15 cellular contexts compared by ENCODE assay signal in the genomic region with DNA sequence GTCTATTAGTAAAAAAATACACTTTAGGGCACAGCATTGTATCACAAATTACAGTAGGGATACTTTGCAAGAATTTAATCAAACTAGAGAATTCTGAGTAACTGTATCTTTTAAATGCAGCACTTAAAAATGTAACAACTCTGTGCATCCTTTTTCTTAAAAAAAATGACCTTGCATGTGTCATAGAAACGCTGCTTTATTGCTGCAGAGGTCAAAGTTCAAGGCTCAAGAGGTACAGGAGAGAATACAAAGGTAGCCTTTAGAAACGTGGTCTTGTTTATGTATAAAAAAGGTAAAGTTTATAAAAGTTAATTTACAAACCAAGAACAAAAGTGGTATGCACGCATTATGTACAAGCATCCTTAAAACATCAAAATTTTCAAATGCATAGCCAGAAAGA.
DNase-seq lines count a peak whose midpoint lies in the region; ATAC-seq and TF ChIP-seq lines count a peak whose summit lies in the region.
"Had no signal": no experiment of that assay in that cellular context is flagged by ENCODE, and none has a peak within 500 bp of the region (broad histone marks: within the 10 kb centered on the region; RNA-seq: fewer than 3 reads in every experiment).

No MANE protein-coding gene starts in this region.

- 77% methylated on average over 3 of the region's 3 CpGs for WGBS in mammary epithelial cell (ENCODE audit: low coverage, missing lambda C conversion rate)
- 51 to 56% (median 53%) methylated on average over 3 of the region's 3 CpGs for WGBS in psoas muscle, 3 donors

- H3K4me3 ChIP-seq in breast epithelium (no peak overlapping the region), PC-3 (ENCODE audit: low read length) (no peak overlapping the region), mammary epithelial cell (replicated peaks in 1 of 3; ENCODE audit: insufficient read depth in 1 of 3, low read depth in 2 of 3, low read length in 3 of 3) (no peak overlapping the region), psoas muscle (no peak overlapping the region), PC-9 (no peak overlapping the region), uterus (no peak overlapping the region)
- H3K4me3 ChIP-seq: HAP-1 had no signal

- ATAC-seq in PC-3 (no peak), psoas muscle (no peak)

- H4K20me1 ChIP-seq in PC-3 (ENCODE audit: low read length): no peaks in the 10 kb centered on the region
- no peaks in the 10 kb centered on the region for H4K20me1 ChIP-seq in mammary epithelial cell (ENCODE audit: insufficient read depth, low read length)
- H4K20me1 ChIP-seq in PC-9 (ENCODE audit: insufficient read depth): no peaks in the 10 kb centered on the region; the same call in 1 of the 2 replicates

- H3F3A ChIP-seq in PC-3 (ENCODE audit: low read length, unreplicated experiment) (peaks cover 4% of the 10 kb centered on the region), PC-9 (ENCODE audit: insufficient read depth, low read depth) (no peaks in the 10 kb centered on the region)

- H3K4me1 Mint-ChIP-seq in MCF 10A (ENCODE audit: insufficient read depth, unreplicated experiment): peaks cover 11% of the 10 kb centered on the region
- H3K4me1 Mint-ChIP-seq: B cell had no signal

- H2AFZ ChIP-seq in PC-3 (ENCODE audit: low read length) (no peak overlapping the region), mammary epithelial cell (ENCODE audit: low read depth, low read length) (no peak overlapping the region), PC-9 (no peak overlapping the region)

- H3K36me3 ChIP-seq in breast epithelium (peaks cover 12% of the 10 kb centered on the region), PC-3 (ENCODE audit: low read depth, low read length) (peaks cover 46% of the 10 kb centered on the region), mammary epithelial cell (ENCODE audit: insufficient read depth, low read length) (peaks cover 22% of the 10 kb centered on the region), psoas muscle (ENCODE audit: insufficient read depth in 1 of 2, low read depth in 1 of 2) (peaks cover 6 to 71% of the 10 kb centered on the region in 2 donors), PC-9 (ENCODE audit: low read depth) (no peaks in the 10 kb centered on the region), uterus (no peaks in the 10 kb centered on the region)

- H3K4me1 ChIP-seq in breast epithelium: no peaks in the 10 kb centered on the region
- H3K4me1 ChIP-seq in PC-3 (ENCODE audit: insufficient read depth, low read length): peaks cover 26% of the 10 kb centered on the region
- no peaks in the 10 kb centered on the region for H3K4me1 ChIP-seq in mammary epithelial cell (ENCODE audit: insufficient read depth, low read length)
- no peaks in the 10 kb centered on the region for H3K4me1 ChIP-seq in psoas muscle
- no peaks in the 10 kb centered on the region for H3K4me1 ChIP-seq in PC-9 (replicated peaks; ENCODE audit: insufficient read depth)
- H3K4me1 ChIP-seq in uterus: no peaks in the 10 kb centered on the region
- H3K4me1 ChIP-seq: HAP-1 had no signal

- H3K27ac ChIP-seq in breast epithelium (no peak overlapping the region), PC-3 (ENCODE audit: low read length) (no peak overlapping the region), mammary epithelial cell (ENCODE audit: insufficient read depth, low read depth, low read length) (no peak overlapping the region), psoas muscle (no peak overlapping the region), PC-9 (no peak overlapping the region), uterus (no peak overlapping the region)

- peaks cover 73% of the 10 kb centered on the region for H3K36me3 Mint-ChIP-seq in MCF 10A (ENCODE audit: insufficient read depth, unreplicated experiment)

- H3K9me3 ChIP-seq in breast epithelium: no peaks in the 10 kb centered on the region
- H3K9me3 ChIP-seq in PC-3 (ENCODE audit: low read length): no peaks in the 10 kb centered on the region
- no peaks in the 10 kb centered on the region for H3K9me3 ChIP-seq in mammary epithelial cell (replicated peaks; ENCODE audit: insufficient read depth, low read length)
- H3K9me3 ChIP-seq in psoas muscle: peaks cover 3% of the 10 kb centered on the region
- H3K9me3 ChIP-seq in PC-9 (ENCODE audit: insufficient read depth, low read depth): no peaks in the 10 kb centered on the region
- no peaks in the 10 kb centered on the region for H3K9me3 ChIP-seq in uterus
- H3K9me3 ChIP-seq: HAP-1 had no signal

- DNase-seq in MCF 10A (ENCODE audit: unreplicated experiment) (no peak), breast epithelium (ENCODE audit: low spot score in 2 of 2) (no peak), PC-3 (no peak), mammary epithelial cell (no peak), psoas muscle (no peak), PC-9 (no peak), uterus (no peak)
- DNase-seq: 8988T; C1 segment of cervical spinal cord; CD4-positive, alpha-beta T cell; COR-L47; HFFc6; KBM-7 had no signal

- in situ Hi-C loops in mammary epithelial cell (cut with MboI; ENCODE audit: low sequenced_read_pairs in 2 of 2): loop anchor here in 1 of 2 donors (25.0 kb wide), 1 partner anchor 337 kb away; no protein-coding TSS in a partner anchor

- H3K4me2 ChIP-seq in PC-3 (ENCODE audit: low read length) (no peak overlapping the region), mammary epithelial cell (ENCODE audit: insufficient read depth, low read depth, low read length) (no peak overlapping the region), PC-9 (no peak overlapping the region)

- H3K9ac ChIP-seq in PC-3 (ENCODE audit: low read length) (no peak overlapping the region), mammary epithelial cell (ENCODE audit: insufficient read depth, low read length) (no peak overlapping the region)

- no peak overlapping the region for H3K27ac Mint-ChIP-seq in MCF 10A (ENCODE audit: low read depth, unreplicated experiment)
- H3K27ac Mint-ChIP-seq: B cell; CD4-positive, alpha-beta T cell; HFFc6 had no signal

- no peaks in the 10 kb centered on the region for H3K9me3 Mint-ChIP-seq in MCF 10A (ENCODE audit: unreplicated experiment)
- H3K9me3 Mint-ChIP-seq: CD4-positive, alpha-beta T cell; HFFc6 had no signal

- no peak for TF ChIP-seq POLR2A in breast epithelium (IDR thresholded peaks at IDR 0.05)
- TF ChIP-seq POLR2A in uterus (IDR thresholded peaks at IDR 0.05): no peak

- no peaks in the 10 kb centered on the region for H3K27me3 ChIP-seq in breast epithelium
- H3K27me3 ChIP-seq in PC-3 (ENCODE audit: low read length): no peaks in the 10 kb centered on the region
- no peaks in the 10 kb centered on the region for H3K27me3 ChIP-seq in mammary epithelial cell (ENCODE audit: insufficient read depth, low read length)
- H3K27me3 ChIP-seq in psoas muscle (ENCODE audit: insufficient read depth in 3 of 3, low read length in 2 of 3): no peaks in the 10 kb centered on the region
- H3K27me3 ChIP-seq in PC-9 (ENCODE audit: insufficient read depth, low read depth): no peaks in the 10 kb centered on the region
- no peaks in the 10 kb centered on the region for H3K27me3 ChIP-seq in uterus

- dilution Hi-C loops in mammary epithelial cell (cut with HindIII; ENCODE audit: low sequenced_read_pairs): no loop called here

- H3K4me3 Mint-ChIP-seq in MCF 10A (ENCODE audit: unreplicated experiment): no peak overlapping the region
- H3K4me3 Mint-ChIP-seq: B cell; CD4-positive, alpha-beta T cell; HFFc6 had no signal

- CTCF ChIA-PET in MCF 10A (lab: Yijun Ruan, JAX): interaction anchor here (0.6 kb wide), 1 partner anchor 827 kb away, joined by 7 read pairs; no protein-coding TSS in a partner anchor
- CTCF ChIA-PET in PC-3 (lab: Charles Lee): no interaction called here
- CTCF ChIA-PET in mammary epithelial cell (lab: Charles Lee; ENCODE audit: low non-redundant PET): no interaction called here
- CTCF ChIA-PET in PC-9 (lab: Charles Lee): no interaction called here

- POLR2A ChIA-PET in MCF 10A (lab: Yijun Ruan, JAX) (no interaction called here), PC-3 (lab: Charles Lee; ENCODE audit: unreplicated experiment) (no interaction called here), PC-9 (lab: Charles Lee; ENCODE audit: unreplicated experiment) (interaction anchor here (0.7 kb wide), 1 partner anchor 113 kb away, joined by 6 read pairs; no protein-coding TSS in a partner anchor)

- TF ChIP-seq CTCF in MCF 10A (IDR thresholded peaks at IDR 0.05; ENCODE audit: unreplicated experiment): no peak
- TF ChIP-seq CTCF in breast epithelium (IDR thresholded peaks at IDR 0.05): no peak
- TF ChIP-seq CTCF in PC-3 (conservative IDR thresholded peaks at IDR 0.05; ENCODE audit: low read depth, low read length): no peak
- TF ChIP-seq CTCF in mammary epithelial cell (conservative IDR thresholded peaks at IDR 0.05 in 1 of 2, IDR thresholded peaks at IDR 0.05 in 1 of 2; ENCODE audit: extremely low read depth in 1 of 2, insufficient read depth in 1 of 2, low read depth in 1 of 2, low read length in 2 of 2): no peak
- TF ChIP-seq CTCF in psoas muscle (IDR thresholded peaks at IDR 0.05): no peak
- no peak for TF ChIP-seq CTCF in PC-9 (conservative IDR thresholded peaks at IDR 0.05)
- no peak for TF ChIP-seq CTCF in uterus (IDR thresholded peaks at IDR 0.05)

- H3K9me2 ChIP-seq in PC-3 (replicated peaks; ENCODE audit: low read length) (no peaks in the 10 kb centered on the region), PC-9 (ENCODE audit: insufficient read depth) (no peaks in the 10 kb centered on the region)

- no peaks in the 10 kb centered on the region for H3K79me2 ChIP-seq in PC-3 (ENCODE audit: low read length)
- H3K79me2 ChIP-seq in mammary epithelial cell (ENCODE audit: insufficient read depth, low read length): peaks cover 2% of the 10 kb centered on the region
- H3K79me2 ChIP-seq in PC-9 (ENCODE audit: low read depth): no peaks in the 10 kb centered on the region

- BruUV-seq in MCF 10A (replicated peaks; lab: Mats Ljungman, UMichigan) (TSS peak; percentile 52), PC-3 (replicated peaks; lab: Mats Ljungman, UMichigan) (TSS peak; percentile 27), mammary epithelial cell (replicated peaks; lab: Mats Ljungman, UMichigan) (TSS peak; percentile 76), PC-9 (replicated peaks; lab: Mats Ljungman, UMichigan) (no TSS peak)

- no peaks in the 10 kb centered on the region for H3K27me3 Mint-ChIP-seq in MCF 10A (ENCODE audit: insufficient read depth, unreplicated experiment)
- H3K27me3 Mint-ChIP-seq: B cell had no signal

- intact Hi-C loops in MCF 10A (cut with micrococcal nuclease): loop anchor here (5.0 kb wide), 1 partner anchor 558 kb away; no protein-coding TSS in a partner anchor
- intact Hi-C loops in breast epithelium (cut with DNase I; ENCODE audit: low total_unique reads): no loop called here
- intact Hi-C loops in PC-3 (cut with micrococcal nuclease): no loop called here
- intact Hi-C loops in mammary epithelial cell (cut with micrococcal nuclease): no loop called here
- intact Hi-C loops in psoas muscle (cut with DNase I): no loop called here
- intact Hi-C loops in PC-9 (cut with micrococcal nuclease; ENCODE audit: unreplicated experiment): no loop called here
- intact Hi-C loops in uterus (cut with DNase I; ENCODE audit: low total_unique reads): no loop called here
